Comparison of ENCODE assay signal across 1 cellular context in the genomic region with DNA sequence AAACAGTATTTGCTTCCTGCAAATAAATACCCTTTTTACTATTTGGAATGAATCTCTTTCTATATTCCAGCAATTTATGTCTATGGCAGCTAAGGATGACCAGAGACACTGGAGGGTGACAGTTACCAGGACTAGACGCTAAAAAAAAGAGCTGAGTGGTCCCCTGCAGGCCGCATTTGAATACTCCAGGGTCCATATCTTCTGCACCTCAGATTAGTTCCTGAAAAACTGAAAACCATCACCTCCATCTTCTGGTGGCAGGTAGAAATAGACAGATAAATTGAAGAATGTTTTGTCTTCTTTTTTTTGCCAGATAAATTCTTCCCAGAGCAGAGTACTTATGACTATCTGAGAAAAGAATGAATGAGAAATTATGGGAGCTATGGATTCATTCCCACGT.
TF ChIP-seq lines count a peak whose summit lies in the region.

No MANE protein-coding gene starts in this region.

TF ChIP-seq in neural cell, 6 proteins besides CTCF, POLR2A, EP300 and RAD21 (continued from another document):
- TF ChIP-seq, protein P1, sequence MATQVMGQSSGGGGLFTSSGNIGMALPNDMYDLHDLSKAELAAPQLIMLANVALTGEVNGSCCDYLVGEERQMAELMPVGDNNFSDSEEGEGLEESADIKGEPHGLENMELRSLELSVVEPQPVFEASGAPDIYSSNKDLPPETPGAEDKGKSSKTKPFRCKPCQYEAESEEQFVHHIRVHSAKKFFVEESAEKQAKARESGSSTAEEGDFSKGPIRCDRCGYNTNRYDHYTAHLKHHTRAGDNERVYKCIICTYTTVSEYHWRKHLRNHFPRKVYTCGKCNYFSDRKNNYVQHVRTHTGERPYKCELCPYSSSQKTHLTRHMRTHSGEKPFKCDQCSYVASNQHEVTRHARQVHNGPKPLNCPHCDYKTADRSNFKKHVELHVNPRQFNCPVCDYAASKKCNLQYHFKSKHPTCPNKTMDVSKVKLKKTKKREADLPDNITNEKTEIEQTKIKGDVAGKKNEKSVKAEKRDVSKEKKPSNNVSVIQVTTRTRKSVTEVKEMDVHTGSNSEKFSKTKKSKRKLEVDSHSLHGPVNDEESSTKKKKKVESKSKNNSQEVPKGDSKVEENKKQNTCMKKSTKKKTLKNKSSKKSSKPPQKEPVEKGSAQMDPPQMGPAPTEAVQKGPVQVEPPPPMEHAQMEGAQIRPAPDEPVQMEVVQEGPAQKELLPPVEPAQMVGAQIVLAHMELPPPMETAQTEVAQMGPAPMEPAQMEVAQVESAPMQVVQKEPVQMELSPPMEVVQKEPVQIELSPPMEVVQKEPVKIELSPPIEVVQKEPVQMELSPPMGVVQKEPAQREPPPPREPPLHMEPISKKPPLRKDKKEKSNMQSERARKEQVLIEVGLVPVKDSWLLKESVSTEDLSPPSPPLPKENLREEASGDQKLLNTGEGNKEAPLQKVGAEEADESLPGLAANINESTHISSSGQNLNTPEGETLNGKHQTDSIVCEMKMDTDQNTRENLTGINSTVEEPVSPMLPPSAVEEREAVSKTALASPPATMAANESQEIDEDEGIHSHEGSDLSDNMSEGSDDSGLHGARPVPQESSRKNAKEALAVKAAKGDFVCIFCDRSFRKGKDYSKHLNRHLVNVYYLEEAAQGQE (IDR thresholded peaks at IDR 0.05; ENCODE audit: borderline replicate concordance), result no peak
- no peak for TF ChIP-seq TAF1 (IDR thresholded peaks at IDR 0.05; ENCODE audit: low read depth)
